Comparison of ENCODE assay signal across 1 cellular context in genomic region chr19:47243364-47243775, GRCh38.
TF ChIP-seq lines count a peak whose summit lies in the region.

No MANE protein-coding gene starts in this region.

TF ChIP-seq in K562, 482 proteins besides CTCF, POLR2A, EP300 and RAD21 (continued from another document):
- TF ChIP-seq KLF1 (tag; IDR thresholded peaks at IDR 0.05) (no peak), ZBTB26 (CRISPR knock-in tag; IDR thresholded peaks at IDR 0.05) (peak; percentile 97), SETDB1 (IDR thresholded peaks at IDR 0.05; ENCODE audit: low read length) (no peak), NFATC3 (IDR thresholded peaks at IDR 0.05) (no peak), PCBP1 (IDR thresholded peaks at IDR 0.05; ENCODE audit: low read depth, low read length, poor library complexity, severe bottlenecking) (no peak), ZSCAN32 (CRISPR knock-in tag; IDR thresholded peaks at IDR 0.05) (0 out of 2 replicates have a peak, but pooled peaks have one; percentile 44), SMARCB1 (IDR thresholded peaks at IDR 0.05; ENCODE audit: insufficient read length, low read depth) (no peak), MYC (IDR thresholded peaks at IDR 0.05; ENCODE audit: low read depth, low read length) (0 out of 2 replicates have a peak, but pooled peaks have one; percentile 22), MYC (CRISPR knock-in tag; IDR thresholded peaks at IDR 0.05; ENCODE audit: borderline replicate concordance, low read depth) (no peak; the same call in 1 of the 2 replicates)
